ENCODE assay signal across 8 cellular contexts in genomic region chr11:7575841-7576451, GRCh38.
A peak's percentile ranks its signal among the peaks of the same experiment; 100 is the strongest.
DNase-seq lines count a peak whose midpoint lies in the region; ATAC-seq and TF ChIP-seq lines count a peak whose summit lies in the region.

No MANE protein-coding gene starts in this region.

- H3K4me1 ChIP-seq in spleen: peaks cover 31 to 88% (median 51%) of the 10 kb centered on the region in 6 donors

- peak; percentile 75 for DNase-seq in activated CD4-positive, alpha-beta T cell treated with anti-CD3 and anti-CD28 coated beads, Interleukin-2, amount 10 ng/mL, durations not matched to agents 24 days and 14 days
- DNase-seq in left ventricle myocardium superior: peak; percentile 38
- DNase-seq in spleen: no peak
- DNase-seq in NCI-H345 treated with DMSO at 0.1 percent for 48 hours (lab: John Stamatoyannopoulos, UW; ENCODE audit: unreplicated experiment): no peak
- no peak for DNase-seq in WTC11 (ENCODE audit: low spot score)
- DNase-seq in AML-193 (lab: John Stamatoyannopoulos, UW): no peak

- H3K9me3 ChIP-seq in spleen: no peaks in the 10 kb centered on the region

- no peaks in the 10 kb centered on the region for H3K36me3 Mint-ChIP-seq in activated CD4-positive, alpha-beta T cell treated with anti-CD3 and anti-CD28 coated beads, Interleukin-2, amount 10 ng/mL, durations not matched to agents 24 days and 14 days (ENCODE audit: low read depth)
- no peaks in the 10 kb centered on the region for H3K36me3 Mint-ChIP-seq in WTC11

- CTCF ChIA-PET in WTC11 (lab: Charles Lee): interaction anchor here (0.7 to 8.5 kb wide), 7 partner anchors 11 to 134 kb away, joined by 3 to 229 read pairs (median 4); no protein-coding TSS in a partner anchor

- H3K4me3 ChIP-seq in spleen: no peak overlapping the region

- TF ChIP-seq POLR2A in spleen (IDR thresholded peaks at IDR 0.05): no peak

- H3K27me3 Mint-ChIP-seq in activated CD4-positive, alpha-beta T cell treated with anti-CD3 and anti-CD28 coated beads, Interleukin-2, amount 10 ng/mL, durations not matched to agents 24 days and 14 days: peaks cover 52% of the 10 kb centered on the region
- no peaks in the 10 kb centered on the region for H3K27me3 Mint-ChIP-seq in WTC11 (ENCODE audit: low read depth)

- no peak overlapping the region for H3K27ac Mint-ChIP-seq in activated CD4-positive, alpha-beta T cell treated with anti-CD3 and anti-CD28 coated beads, Interleukin-2, amount 10 ng/mL, durations not matched to agents 24 days and 14 days
- H3K27ac Mint-ChIP-seq in WTC11: no peak overlapping the region

- ATAC-seq in HG03432 (IDR thresholded peaks at IDR 0.05; ENCODE audit: unreplicated experiment) (peak; percentile 48), left ventricle myocardium superior (peak; percentile 53), GM21786 (IDR thresholded peaks at IDR 0.05; ENCODE audit: unreplicated experiment) (no peak), WTC11 (no peak)

- peaks cover 0 to 79% (median 20%) of the 10 kb centered on the region in 7 donors for H3K27me3 ChIP-seq in spleen (replicated peaks in 1 of 7)

- H3K4me3 Mint-ChIP-seq in activated CD4-positive, alpha-beta T cell treated with anti-CD3 and anti-CD28 coated beads, Interleukin-2, amount 10 ng/mL, durations not matched to agents 24 days and 14 days: no peak overlapping the region
- H3K4me3 Mint-ChIP-seq in WTC11: no peak overlapping the region

- peaks cover 27% of the 10 kb centered on the region for H3K4me1 Mint-ChIP-seq in activated CD4-positive, alpha-beta T cell treated with anti-CD3 and anti-CD28 coated beads, Interleukin-2, amount 10 ng/mL, durations not matched to agents 24 days and 14 days
- peaks cover 93% of the 10 kb centered on the region for H3K4me1 Mint-ChIP-seq in WTC11

- no peaks in the 10 kb centered on the region for H3K9me3 Mint-ChIP-seq in activated CD4-positive, alpha-beta T cell treated with anti-CD3 and anti-CD28 coated beads, Interleukin-2, amount 10 ng/mL, durations not matched to agents 24 days and 14 days
- no peaks in the 10 kb centered on the region for H3K9me3 Mint-ChIP-seq in WTC11

- WGBS in spleen, 5 donors: 24 to 32% (median 27%) methylated on average over 8 to 9 of the region's 9 CpGs

- no peak for TF ChIP-seq CTCF in spleen (IDR thresholded peaks at IDR 0.05 in 8 of 11, conservative IDR thresholded peaks at IDR 0.05 in 3 of 11)
- TF ChIP-seq CTCF in WTC11 (IDR thresholded peaks at IDR 0.05): no peak

- POLR2A ChIA-PET in WTC11 (lab: Charles Lee): no interaction called here

- intact Hi-C loops in activated CD4-positive, alpha-beta T cell treated with anti-CD3 and anti-CD28 coated beads, Interleukin-2, amount 10 ng/mL, durations not matched to agents 24 days and 14 days (cut with micrococcal nuclease): no loop called here
- intact Hi-C loops in left ventricle myocardium superior (cut with micrococcal nuclease): no loop called here
- intact Hi-C loops in spleen (cut with DNase I; ENCODE audit: low total_unique reads): no loop called here

- H3K36me3 ChIP-seq in spleen: no peaks in the 10 kb centered on the region

- H3K27ac ChIP-seq in spleen: peak overlapping the region in 7 of 8 donors; percentile 51 to 78 (median 69)

TF ChIP-seq in WTC11, 78 proteins besides CTCF, POLR2A, EP300 and RAD21:
- TF ChIP-seq ZNF512 (CRISPR knock-in tag; IDR thresholded peaks at IDR 0.05; ENCODE audit: borderline replicate concordance): no peak
- TF ChIP-seq ATF6 (CRISPR knock-in tag; IDR thresholded peaks at IDR 0.05): no peak
- TF ChIP-seq HMGXB4 (CRISPR knock-in tag; IDR thresholded peaks at IDR 0.05): no peak
- no peak for TF ChIP-seq FOXP4 (CRISPR knock-in tag; IDR thresholded peaks at IDR 0.05)
- TF ChIP-seq ESRRA (CRISPR knock-in tag; IDR thresholded peaks at IDR 0.05; ENCODE audit: borderline replicate concordance): no peak
- no peak for TF ChIP-seq PREB (CRISPR knock-in tag; IDR thresholded peaks at IDR 0.05; ENCODE audit: borderline replicate concordance)
- TF ChIP-seq ZBTB43 (CRISPR knock-in tag; IDR thresholded peaks at IDR 0.05): no peak
- TF ChIP-seq FOXP1 (CRISPR knock-in tag; IDR thresholded peaks at IDR 0.05; ENCODE audit: borderline replicate concordance): no peak
- TF ChIP-seq FOXK1 (CRISPR knock-in tag; IDR thresholded peaks at IDR 0.05): no peak
- no peak for TF ChIP-seq NR2C2 (CRISPR knock-in tag; IDR thresholded peaks at IDR 0.05)
- no peak for TF ChIP-seq SOX15 (CRISPR knock-in tag; IDR thresholded peaks at IDR 0.05)

Comparison
In these comparisons a context has a peak if more than half of its experiments do, and no peak if none do; other contexts are left out.
1. ATAC-seq: peak in HG03432 (single experiment) and left ventricle myocardium superior (single experiment); none in GM21786 (single experiment) and WTC11 (single experiment).
2. DNase-seq: peak in activated CD4-positive, alpha-beta T cell treated with anti-CD3 and anti-CD28 coated beads, Interleukin-2, amount 10 ng/mL, durations not matched to agents 24 days and 14 days (single experiment) and left ventricle myocardium superior (single experiment); none in spleen (single experiment), NCI-H345 treated with DMSO at 0.1 percent for 48 hours (single experiment), WTC11 (single experiment) and AML-193 (0 of 2).